Comparison of ENCODE assay signal across 8 cellular contexts in the genomic region with DNA sequence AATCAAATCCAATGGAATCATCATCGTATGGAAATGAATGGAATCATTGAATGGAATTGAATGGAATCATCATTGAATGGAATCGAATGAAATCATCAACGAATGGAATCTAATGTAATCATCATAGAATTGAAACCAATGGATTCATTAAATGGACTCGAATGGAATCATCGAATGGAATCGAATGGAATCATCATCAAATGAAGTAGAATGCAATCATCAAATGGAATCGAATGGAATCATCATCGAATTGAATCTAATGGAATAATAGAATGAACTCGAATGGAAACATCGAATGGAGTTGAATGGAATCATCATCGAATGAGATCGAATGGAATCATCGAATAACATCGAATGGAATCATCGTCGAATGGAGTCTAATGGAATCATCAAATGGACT.
DNase-seq lines count a peak whose midpoint lies in the region; TF ChIP-seq lines count a peak whose summit lies in the region.
"Not testable (repeated sequence)": the region's sequence is repeated elsewhere in the genome, so short reads cannot be mapped to it uniquely, and the experiment has no call there.

No MANE protein-coding gene starts in this region.

- H3K27ac Mint-ChIP-seq in activated CD4-positive, alpha-beta T cell treated with anti-CD3 and anti-CD28 coated beads, Interleukin-2, amount 10 ng/mL, durations not matched to agents 24 days and 14 days; endodermal cell: not testable (repeated sequence)

- H3K27ac ChIP-seq in A673 (ENCODE audit: low read depth, low read length, poor library complexity, severe bottlenecking); endodermal cell (ENCODE audit: low read depth, low read length): not testable (repeated sequence)

- H3K36me3 ChIP-seq in A673 (ENCODE audit: insufficient read depth, low read length, poor library complexity, severe bottlenecking); endodermal cell (ENCODE audit: control insufficient read depth, insufficient read depth, low read length): not testable (repeated sequence)

- CTCF ChIA-PET in A673 (lab: Charles Lee), result not testable (repeated sequence)

- not testable (repeated sequence) for H3K27me3 ChIP-seq in A673 (replicated peaks; ENCODE audit: insufficient read depth, low read depth, low read length, poor library complexity); endodermal cell (ENCODE audit: control insufficient read depth, insufficient read depth, low read length, poor library complexity, severe bottlenecking)

- H3K4me3 ChIP-seq in A673 (ENCODE audit: low read depth, low read length, poor library complexity, severe bottlenecking); endodermal cell (ENCODE audit: low read length): not testable (repeated sequence)

- not testable (repeated sequence) for H3K36me3 Mint-ChIP-seq in activated CD4-positive, alpha-beta T cell treated with anti-CD3 and anti-CD28 coated beads, Interleukin-2, amount 10 ng/mL, durations not matched to agents 24 days and 14 days (ENCODE audit: low read depth); endodermal cell (ENCODE audit: low read depth)

- not testable (repeated sequence) for H3K4me1 ChIP-seq in A673 (ENCODE audit: insufficient read depth, low read length, poor library complexity, severe bottlenecking); endodermal cell (ENCODE audit: control insufficient read depth, insufficient read depth, low read length)

- 85 to 88% methylated on average over 16 of the region's 16 CpGs for WGBS in endodermal cell (ENCODE audit: insufficient coverage in 1 of 2, insufficient read length in 1 of 2), 2 experiments

- not testable (repeated sequence) for H3K27me3 Mint-ChIP-seq in activated CD4-positive, alpha-beta T cell treated with anti-CD3 and anti-CD28 coated beads, Interleukin-2, amount 10 ng/mL, durations not matched to agents 24 days and 14 days; endodermal cell (ENCODE audit: insufficient read depth)

- intact Hi-C loops in A673 (cut with micrococcal nuclease; ENCODE audit: unreplicated experiment); activated CD4-positive, alpha-beta T cell treated with anti-CD3 and anti-CD28 coated beads, Interleukin-2, amount 10 ng/mL, durations not matched to agents 24 days and 14 days (cut with micrococcal nuclease): not testable (repeated sequence)

- not testable (repeated sequence) for BruUV-seq in A673 (replicated peaks; lab: Mats Ljungman, UMichigan)

- TF ChIP-seq CTCF in A673 (conservative IDR thresholded peaks at IDR 0.05; ENCODE audit: low read depth, low read length); endodermal cell (conservative IDR thresholded peaks at IDR 0.05): not testable (repeated sequence)

- DNase-seq in A673 (ENCODE audit: low spot score) (peak; percentile 45), H4 (ENCODE audit: low spot score) (peak; percentile 16), NAMALWA (ENCODE audit: low spot score) (peak; percentile 61), endodermal cell (peak; percentile 46), kidney tubule cell (ENCODE audit: low spot score) (peak; percentile 77), pons (ENCODE audit: low spot score) (peak; percentile 90), superior temporal gyrus (ENCODE audit: extremely low spot score) (peak; percentile 73)
- peak; percentile 70 for DNase-seq in activated CD4-positive, alpha-beta T cell treated with anti-CD3 and anti-CD28 coated beads, Interleukin-2, amount 10 ng/mL, durations not matched to agents 24 days and 14 days

- H3K4me1 Mint-ChIP-seq in activated CD4-positive, alpha-beta T cell treated with anti-CD3 and anti-CD28 coated beads, Interleukin-2, amount 10 ng/mL, durations not matched to agents 24 days and 14 days; endodermal cell: not testable (repeated sequence)

- POLR2A ChIA-PET in A673 (lab: Charles Lee; ENCODE audit: low non-redundant PET), result not testable (repeated sequence)

- not testable (repeated sequence) for H3K9me3 Mint-ChIP-seq in activated CD4-positive, alpha-beta T cell treated with anti-CD3 and anti-CD28 coated beads, Interleukin-2, amount 10 ng/mL, durations not matched to agents 24 days and 14 days
- peaks cover 14% of the 10 kb centered on the region for H3K9me3 Mint-ChIP-seq in endodermal cell

- not testable (repeated sequence) for H3K4me3 Mint-ChIP-seq in activated CD4-positive, alpha-beta T cell treated with anti-CD3 and anti-CD28 coated beads, Interleukin-2, amount 10 ng/mL, durations not matched to agents 24 days and 14 days; endodermal cell

- H3K9me3 ChIP-seq in A673 (ENCODE audit: low read depth, low read length, poor library complexity, severe bottlenecking) (peaks cover 21% of the 10 kb centered on the region), endodermal cell (ENCODE audit: control insufficient read depth, low read length) (peaks cover 24% of the 10 kb centered on the region)

- H3K9ac ChIP-seq in endodermal cell (ENCODE audit: extremely low read depth, low read length, poor library complexity, severe bottlenecking), result not testable (repeated sequence)

Comparison
In these comparisons a context has a peak if more than half of its experiments do, and no peak if none do; other contexts are left out.
1. DNase-seq: peak in every context shown above with its lines; median percentile 90 in pons; 77 in kidney tubule cell; 73 in superior temporal gyrus; 70 in activated CD4-positive, alpha-beta T cell treated with anti-CD3 and anti-CD28 coated beads, Interleukin-2, amount 10 ng/mL, durations not matched to agents 24 days and 14 days; 61 in NAMALWA; 46 in endodermal cell; 45 in A673; 16 in H4.